Comparison of ENCODE assay signal across 11 cellular contexts in genomic region chr19:49447485-49448431, GRCh38. TPM values are rescaled to one million over a fixed set of nuclear protein-coding genes. Genes with fewer than 3 reads are reported as not detected.
DNase-seq lines count a peak whose midpoint lies in the region; ATAC-seq, FAIRE-seq and TF ChIP-seq lines count a peak whose summit lies in the region.
"Had no signal": no experiment of that assay in that cellular context is flagged by ENCODE, and none has a peak within 500 bp of the region (broad histone marks: within the 10 kb centered on the region; RNA-seq: fewer than 3 reads in every experiment).

No MANE protein-coding gene starts in this region.

- H3K36me3 Mint-ChIP-seq in activated naive CD8-positive, alpha-beta T cell treated with anti-CD3 and anti-CD28 coated beads, Interleukin-2, amount 10 ng/mL, durations not matched to agents 7 days and 5 days = peaks cover 21% of the 10 kb centered on the region

- H3K9me3 ChIP-seq in ascending aorta = no peaks in the 10 kb centered on the region

- H3K4me1 ChIP-seq in mesendoderm (ENCODE audit: control insufficient read depth, low read depth, low read length) (no peaks in the 10 kb centered on the region), ascending aorta (peaks cover 0 to 8% of the 10 kb centered on the region in 2 donors)

- H3K27me3 ChIP-seq in mesendoderm (ENCODE audit: insufficient read depth, low read length, poor library complexity) (no peaks in the 10 kb centered on the region), ascending aorta (no peaks in the 10 kb centered on the region)

- WGBS in mesendoderm (ENCODE audit: extremely low coverage, insufficient coverage, low lambda C conversion rate) = no CpG with 5 or more reads among the region's 32 CpGs

- DNase-seq in DMS 273 (lab: John Stamatoyannopoulos, UW; ENCODE audit: unreplicated experiment) = peak; percentile 71
- DNase-seq in DMS 273 treated with DMSO at 0.1 percent for 48 hours (lab: John Stamatoyannopoulos, UW) = no peak
- DNase-seq in HUDEP-2 (lab: John Stamatoyannopoulos, UW; ENCODE audit: unreplicated experiment in 76 of 76) = peak in 71 of 76 experiments; percentile 22 to 89 (median 76)
- DNase-seq in activated naive CD8-positive, alpha-beta T cell treated with anti-CD3 and anti-CD28 coated beads, Interleukin-2, amount 10 ng/mL, durations not matched to agents 7 days and 5 days = no peak
- DNase-seq in mesendoderm = peak; percentile 68
- DNase-seq in ascending aorta (ENCODE audit: low spot score in 2 of 2) = no peak
- DNase-seq in NCI-H2029 (lab: John Stamatoyannopoulos, UW) = no peak
- no peak for DNase-seq in urothelium cell line (ENCODE audit: low spot score)
- DNase-seq: dorsolateral prefrontal cortex had no signal

- no peak overlapping the region for H3K18ac ChIP-seq in mesendoderm (ENCODE audit: low read length)

- H3K9me3 Mint-ChIP-seq in activated naive CD8-positive, alpha-beta T cell treated with anti-CD3 and anti-CD28 coated beads, Interleukin-2, amount 10 ng/mL, durations not matched to agents 7 days and 5 days = no peaks in the 10 kb centered on the region

- no peak overlapping the region for H3K4me2 ChIP-seq in mesendoderm (ENCODE audit: low read length)

- H2AK5ac ChIP-seq in mesendoderm (ENCODE audit: low read length) = no peak overlapping the region

- H4K5ac ChIP-seq in mesendoderm (ENCODE audit: low read length) = no peak overlapping the region

- H3K4me3 Mint-ChIP-seq in activated naive CD8-positive, alpha-beta T cell treated with anti-CD3 and anti-CD28 coated beads, Interleukin-2, amount 10 ng/mL, durations not matched to agents 7 days and 5 days = no peak overlapping the region

- no peak overlapping the region for H3K9ac ChIP-seq in mesendoderm (ENCODE audit: low read length)

- FAIRE-seq in urothelium cell line (lab: Jason Lieb, UNC) = no peak

- ATAC-seq in activated naive CD8-positive, alpha-beta T cell treated with anti-CD3 and anti-CD28 coated beads, Interleukin-2, amount 10 ng/mL, durations not matched to agents 7 days and 5 days (ENCODE audit: low read depth) = no peak

- peaks cover 8% of the 10 kb centered on the region for H3K79me1 ChIP-seq in mesendoderm (ENCODE audit: low read length)

- H3K27me3 Mint-ChIP-seq in activated naive CD8-positive, alpha-beta T cell treated with anti-CD3 and anti-CD28 coated beads, Interleukin-2, amount 10 ng/mL, durations not matched to agents 7 days and 5 days = peaks cover under 1% of the 10 kb centered on the region

- H2BK5ac ChIP-seq in mesendoderm (ENCODE audit: low read length) = no peak overlapping the region

- H3K27ac ChIP-seq in mesendoderm (ENCODE audit: low read depth, low read length) (no peak overlapping the region), ascending aorta (no peak overlapping the region)
- H3K27ac ChIP-seq: 22Rv1 had no signal

- intact Hi-C loops in ascending aorta (cut with DNase I) = no loop called here

- H4K8ac ChIP-seq in mesendoderm (ENCODE audit: low read depth, low read length) = no peak overlapping the region

- peaks cover 5% of the 10 kb centered on the region for H3K36me3 ChIP-seq in mesendoderm (ENCODE audit: control insufficient read depth, insufficient read depth, low read length)
- H3K36me3 ChIP-seq in ascending aorta = peaks cover 8 to 16% of the 10 kb centered on the region in 2 donors

- no peak overlapping the region for H3K4ac ChIP-seq in mesendoderm (ENCODE audit: low read depth, low read length)

- H2BK15ac ChIP-seq in mesendoderm (replicated peaks; ENCODE audit: low read depth) = no peak overlapping the region

- H3K27ac Mint-ChIP-seq in activated naive CD8-positive, alpha-beta T cell treated with anti-CD3 and anti-CD28 coated beads, Interleukin-2, amount 10 ng/mL, durations not matched to agents 7 days and 5 days = peak overlapping the region; percentile 18

- POLR2A ChIA-PET in activated naive CD8-positive, alpha-beta T cell treated with anti-CD3 and anti-CD28 coated beads, Interleukin-2, amount 10 ng/mL, durations not matched to agents 7 days and 5 days (lab: Charles Lee) = interaction anchor here (0.5 to 0.6 kb wide), 2 partner anchors 113 to 420 kb away, joined by 3 read pairs; partner anchors contain the start of gene CD37

- TF ChIP-seq CTCF in ascending aorta (IDR thresholded peaks at IDR 0.05) = no peak

- H3K4me3 ChIP-seq in mesendoderm (ENCODE audit: low read length) = no peak overlapping the region
- H3K4me3 ChIP-seq in ascending aorta = no peak overlapping the region

- H3K56ac ChIP-seq in mesendoderm (ENCODE audit: low read length) = no peak overlapping the region

- H3K79me2 ChIP-seq in mesendoderm (ENCODE audit: control insufficient read depth, insufficient read depth, low read length) = peaks cover 6% of the 10 kb centered on the region

- H2BK120ac ChIP-seq in mesendoderm (ENCODE audit: low read depth, low read length) = no peak overlapping the region

- peaks cover 35% of the 10 kb centered on the region for H3K4me1 Mint-ChIP-seq in activated naive CD8-positive, alpha-beta T cell treated with anti-CD3 and anti-CD28 coated beads, Interleukin-2, amount 10 ng/mL, durations not matched to agents 7 days and 5 days

- H3K23ac ChIP-seq in mesendoderm (ENCODE audit: low read length) = no peak overlapping the region

RNA-seq across cellular contexts. Expression of gene PIH1D1, which starts 3.9 kb away (rescaled TPM):
- total RNA-seq in activated naive CD8-positive, alpha-beta T cell treated with anti-CD3 and anti-CD28 coated beads, Interleukin-2, amount 10 ng/mL, durations not matched to agents 7 days and 5 days = 100 to 1,000 TPM; 143 to 148 TPM
- 102 TPM for polyA plus RNA-seq in mesendoderm (2013, experiment 1 of 2)
- 102 TPM for polyA plus RNA-seq in mesendoderm (2013, experiment 2 of 2)
- 177 TPM for total RNA-seq in ascending aorta

RNA-seq across cellular contexts. Expression of gene ALDH16A1, which starts 5.3 kb away (rescaled TPM):
- total RNA-seq in activated naive CD8-positive, alpha-beta T cell treated with anti-CD3 and anti-CD28 coated beads, Interleukin-2, amount 10 ng/mL, durations not matched to agents 7 days and 5 days = 10 to 100 TPM; 41.8 to 42.9 TPM
- 17.6 TPM for polyA plus RNA-seq in mesendoderm (2013, experiment 1 of 2)
- polyA plus RNA-seq in mesendoderm (2013, experiment 2 of 2) = 16.0 TPM
- total RNA-seq in ascending aorta = 27.9 TPM

RNA-seq across cellular contexts. Expression of gene SLC17A7, which starts 6.4 kb away (rescaled TPM):
- under 1 TPM; 0.14 to 0.25 TPM for total RNA-seq in activated naive CD8-positive, alpha-beta T cell treated with anti-CD3 and anti-CD28 coated beads, Interleukin-2, amount 10 ng/mL, durations not matched to agents 7 days and 5 days
- polyA plus RNA-seq in mesendoderm (2013, experiment 1 of 2) = 0.48 TPM
- polyA plus RNA-seq in mesendoderm (2013, experiment 2 of 2) = 0.43 TPM
- total RNA-seq in ascending aorta = 15.4 TPM

RNA-seq across cellular contexts. Expression of gene GFY, which starts 22.6 kb away (rescaled TPM):
- total RNA-seq in activated naive CD8-positive, alpha-beta T cell treated with anti-CD3 and anti-CD28 coated beads, Interleukin-2, amount 10 ng/mL, durations not matched to agents 7 days and 5 days = not detected
- polyA plus RNA-seq in mesendoderm (2013, experiment 1 of 2) = 0.29 TPM
- 0.39 TPM for polyA plus RNA-seq in mesendoderm (2013, experiment 2 of 2)
- not detected for total RNA-seq in ascending aorta
- total RNA-seq: renal cortical epithelial cell had no signal

RNA-seq across cellular contexts. Expression of gene PTH2, which starts 24.5 kb away (rescaled TPM):
- total RNA-seq in activated naive CD8-positive, alpha-beta T cell treated with anti-CD3 and anti-CD28 coated beads, Interleukin-2, amount 10 ng/mL, durations not matched to agents 7 days and 5 days = not detected
- not detected for polyA plus RNA-seq in mesendoderm (2013, experiment 1 of 2)
- polyA plus RNA-seq in mesendoderm (2013, experiment 2 of 2) = not detected
- not detected for total RNA-seq in ascending aorta
- total RNA-seq: renal cortical epithelial cell had no signal

Comparison
In these comparisons a context has a peak if more than half of its experiments do, and no peak if none do; other contexts are left out.
1. DNase-seq: peak in DMS 273 (single experiment), HUDEP-2 (71 of 76) and mesendoderm (single experiment); none in DMS 273 treated with DMSO at 0.1 percent for 48 hours (single experiment), activated naive CD8-positive, alpha-beta T cell treated with anti-CD3 and anti-CD28 coated beads, Interleukin-2, amount 10 ng/mL, durations not matched to agents 7 days and 5 days (single experiment), ascending aorta (0 of 2), NCI-H2029 (single experiment) and urothelium cell line (single experiment).
2. RNA of gene SLC17A7, which starts 6.4 kb away (total RNA-seq): 15.4 TPM in ascending aorta (single experiment); 0.14 to 0.25 TPM in activated naive CD8-positive, alpha-beta T cell treated with anti-CD3 and anti-CD28 coated beads, Interleukin-2, amount 10 ng/mL, durations not matched to agents 7 days and 5 days; every median in the first group is over 10 times any median in the second.